In genomic region chrX:22445880-22446279, GRCh38 we compare ENCODE assay signal across 16 cellular contexts.
DNase-seq lines count a peak whose midpoint lies in the region; ATAC-seq, FAIRE-seq and TF ChIP-seq lines count a peak whose summit lies in the region.
"Had no signal": no experiment of that assay in that cellular context is flagged by ENCODE, and none has a peak within 500 bp of the region (broad histone marks: within the 10 kb centered on the region; RNA-seq: fewer than 3 reads in every experiment).

No MANE protein-coding gene starts in this region.

- H3K27me3 Mint-ChIP-seq in GM23338 (ENCODE audit: insufficient read depth, low read depth, poor library complexity): peaks cover 1% of the 10 kb centered on the region
- no peaks in the 10 kb centered on the region for H3K27me3 Mint-ChIP-seq in activated naive CD4-positive, alpha-beta T cell treated with anti-CD3 and anti-CD28 coated beads for 36 hours (ENCODE audit: low read depth)

- peak; percentile 36 for FAIRE-seq in bronchial epithelial cell (lab: Jason Lieb, UNC)
- FAIRE-seq: A549, GM12878, GM18507 had no signal

- no peak overlapping the region for H3K4me3 Mint-ChIP-seq in GM23338
- H3K4me3 Mint-ChIP-seq in activated naive CD4-positive, alpha-beta T cell treated with anti-CD3 and anti-CD28 coated beads for 36 hours: no peak overlapping the region
- H3K4me3 Mint-ChIP-seq: HFFc6 had no signal

- peaks cover 5% of the 10 kb centered on the region; the same call in 1 of the 3 replicates for H3K36me3 Mint-ChIP-seq in GM23338 (ENCODE audit: low read depth)
- H3K36me3 Mint-ChIP-seq in activated naive CD4-positive, alpha-beta T cell treated with anti-CD3 and anti-CD28 coated beads for 36 hours (ENCODE audit: low read depth): no peaks in the 10 kb centered on the region

- H3K36me3 ChIP-seq in GM23338 (ENCODE audit: insufficient read depth) (no peaks in the 10 kb centered on the region), HUES48 (ENCODE audit: control insufficient read depth, insufficient read depth, low read length) (no peaks in the 10 kb centered on the region), bronchial epithelial cell (ENCODE audit: control insufficient read depth, insufficient read depth, low read length) (no peaks in the 10 kb centered on the region), neural cell (ENCODE audit: insufficient read depth, low read length) (no peaks in the 10 kb centered on the region)
- H3K36me3 ChIP-seq: BLaER1 had no signal

- TF ChIP-seq EP300 in neural cell (conservative IDR thresholded peaks at IDR 0.05; ENCODE audit: poor library complexity, severe bottlenecking): peak; percentile 86

- H3K9ac ChIP-seq in HUES48 (ENCODE audit: low read depth, low read length) (no peak overlapping the region), neural cell (ENCODE audit: low read length) (no peak overlapping the region)
- H3K9ac ChIP-seq: BLaER1, GM23248, KMS-11 had no signal

- H3K9me3 ChIP-seq in HUES48 (ENCODE audit: control insufficient read depth, insufficient read depth, low read length) (no peaks in the 10 kb centered on the region), neural cell (ENCODE audit: low read length) (no peaks in the 10 kb centered on the region)
- H3K9me3 ChIP-seq: A549 had no signal

- no peak for DNase-seq in GM23338 (ENCODE audit: low spot score)
- no peak for DNase-seq in bronchial epithelial cell (ENCODE audit: low read depth)
- DNase-seq in activated naive CD4-positive, alpha-beta T cell treated with anti-CD3 and anti-CD28 coated beads for 36 hours: no peak
- DNase-seq: AML-193, GM23248, HCEC 1CT, HFFc6 had no signal

- H2AFZ ChIP-seq in GM23338: no peak overlapping the region
- H2AFZ ChIP-seq in neural cell (ENCODE audit: low read depth, low read length): no peak overlapping the region
- H2AFZ ChIP-seq: GM23248 had no signal

- H3K9me3 Mint-ChIP-seq in GM23338: peaks cover 10% of the 10 kb centered on the region
- H3K9me3 Mint-ChIP-seq in activated naive CD4-positive, alpha-beta T cell treated with anti-CD3 and anti-CD28 coated beads for 36 hours: no peaks in the 10 kb centered on the region
- H3K9me3 Mint-ChIP-seq: HFFc6 had no signal

- H3K27ac ChIP-seq in GM23338 (ENCODE audit: low read depth) (no peak overlapping the region), HUES48 (ENCODE audit: low read depth, low read length) (peak overlapping the region; percentile 74), neural cell (ENCODE audit: low read length) (peak overlapping the region; percentile 80)
- H3K27ac ChIP-seq: A549, BLaER1, GM23248, KMS-11 had no signal

- H3K9me2 ChIP-seq in GM23338 (ENCODE audit: insufficient read depth) (no peaks in the 10 kb centered on the region), neural cell (ENCODE audit: insufficient read depth, low read length) (no peaks in the 10 kb centered on the region)

- CTCF ChIA-PET in activated naive CD4-positive, alpha-beta T cell treated with anti-CD3 and anti-CD28 coated beads for 36 hours (lab: Charles Lee): no interaction called here

- no peaks in the 10 kb centered on the region for H3K79me2 ChIP-seq in GM23338 (replicated peaks; ENCODE audit: insufficient read depth)
- H3K79me2 ChIP-seq in neural cell (replicated peaks; ENCODE audit: insufficient read depth, low read length): no peaks in the 10 kb centered on the region

- TF ChIP-seq CTCF in GM23338 (conservative IDR thresholded peaks at IDR 0.05; ENCODE audit: low read depth in 2 of 2) (no peak), bronchial epithelial cell (IDR thresholded peaks at IDR 0.05; ENCODE audit: insufficient read depth, low read length, severe bottlenecking) (no peak), neural cell (IDR thresholded peaks at IDR 0.05; ENCODE audit: poor library complexity, severe bottlenecking) (no peak)

- intact Hi-C loops in activated naive CD4-positive, alpha-beta T cell treated with anti-CD3 and anti-CD28 coated beads for 36 hours (cut with micrococcal nuclease): no loop called here

- no peaks in the 10 kb centered on the region for H3K4me1 ChIP-seq in GM23338 (ENCODE audit: insufficient read depth)
- peaks cover 3% of the 10 kb centered on the region for H3K4me1 ChIP-seq in HUES48 (ENCODE audit: control insufficient read depth, insufficient read depth, low read length)
- H3K4me1 ChIP-seq: A549, BLaER1 had no signal

- H3K27me3 ChIP-seq in GM23338 (ENCODE audit: insufficient read depth): no peaks in the 10 kb centered on the region
- H3K27me3 ChIP-seq in HUES48 (ENCODE audit: control insufficient read depth, insufficient read depth, low read length): no peaks in the 10 kb centered on the region
- H3K27me3 ChIP-seq in bronchial epithelial cell (ENCODE audit: control insufficient read depth, insufficient read depth, low read length): no peaks in the 10 kb centered on the region
- no peaks in the 10 kb centered on the region for H3K27me3 ChIP-seq in neural cell (ENCODE audit: insufficient read depth, low read depth, low read length)
- H3K27me3 ChIP-seq: BLaER1 had no signal

- H3F3A ChIP-seq in GM23338 (replicated peaks; ENCODE audit: low read depth) (no peaks in the 10 kb centered on the region), neural cell (ENCODE audit: insufficient read depth, low read length, poor library complexity, severe bottlenecking) (no peaks in the 10 kb centered on the region)

- H3K4me1 Mint-ChIP-seq in GM23338: peaks cover 6% of the 10 kb centered on the region; the same call in 2 of the 3 replicates
- no peaks in the 10 kb centered on the region for H3K4me1 Mint-ChIP-seq in activated naive CD4-positive, alpha-beta T cell treated with anti-CD3 and anti-CD28 coated beads for 36 hours (ENCODE audit: low read depth)

- H4K20me1 ChIP-seq in GM23338 (replicated peaks; ENCODE audit: insufficient read depth) (no peaks in the 10 kb centered on the region), neural cell (ENCODE audit: insufficient read depth) (no peaks in the 10 kb centered on the region)
- H4K20me1 ChIP-seq: BLaER1 had no signal

- H3K4me2 ChIP-seq in GM23338 (no peak overlapping the region), neural cell (ENCODE audit: low read length) (no peak overlapping the region)
- H3K4me2 ChIP-seq: A549, BLaER1, KMS-11 had no signal

- no peak overlapping the region for H3K4me3 ChIP-seq in GM23338
- no peak overlapping the region for H3K4me3 ChIP-seq in HUES48 (ENCODE audit: low read depth, low read length)
- H3K4me3 ChIP-seq in bronchial epithelial cell (ENCODE audit: low read depth, low read length): no peak overlapping the region
- no peak overlapping the region for H3K4me3 ChIP-seq in neural cell (ENCODE audit: low read length)
- H3K4me3 ChIP-seq: A549, BLaER1, GM12878, GM23248 had no signal

- peak; percentile 23 for TF ChIP-seq RAD21 in neural cell (conservative IDR thresholded peaks at IDR 0.05)

- H3K27ac Mint-ChIP-seq in GM23338: no peak overlapping the region
- no peak overlapping the region for H3K27ac Mint-ChIP-seq in activated naive CD4-positive, alpha-beta T cell treated with anti-CD3 and anti-CD28 coated beads for 36 hours
- H3K27ac Mint-ChIP-seq: HFFc6 had no signal

- ATAC-seq in GM23338: no peak; the same call in 2 of the 3 replicates
- ATAC-seq in HG03139 (IDR thresholded peaks at IDR 0.05; ENCODE audit: unreplicated experiment): no peak
- ATAC-seq in HG03442 (IDR thresholded peaks at IDR 0.05; ENCODE audit: unreplicated experiment): no peak
- ATAC-seq: A549, GM12878 had no signal

TF ChIP-seq in GM23338, 12 proteins besides CTCF, POLR2A, EP300 and RAD21 (continues in another document):
- TF ChIP-seq ZNF331 (CRISPR knock-in tag; IDR thresholded peaks at IDR 0.05; ENCODE audit: low read depth): no peak

TF ChIP-seq in neural cell, 6 proteins besides CTCF, POLR2A, EP300 and RAD21:
- TF ChIP-seq TAF1 (IDR thresholded peaks at IDR 0.05; ENCODE audit: low read depth) (no peak), MXI1 (conservative IDR thresholded peaks at IDR 0.05; ENCODE audit: poor library complexity, severe bottlenecking) (no peak), POLR2AphosphoS5 (IDR thresholded peaks at IDR 0.05) (peak; percentile 84)
- TF ChIP-seq, protein P1, sequence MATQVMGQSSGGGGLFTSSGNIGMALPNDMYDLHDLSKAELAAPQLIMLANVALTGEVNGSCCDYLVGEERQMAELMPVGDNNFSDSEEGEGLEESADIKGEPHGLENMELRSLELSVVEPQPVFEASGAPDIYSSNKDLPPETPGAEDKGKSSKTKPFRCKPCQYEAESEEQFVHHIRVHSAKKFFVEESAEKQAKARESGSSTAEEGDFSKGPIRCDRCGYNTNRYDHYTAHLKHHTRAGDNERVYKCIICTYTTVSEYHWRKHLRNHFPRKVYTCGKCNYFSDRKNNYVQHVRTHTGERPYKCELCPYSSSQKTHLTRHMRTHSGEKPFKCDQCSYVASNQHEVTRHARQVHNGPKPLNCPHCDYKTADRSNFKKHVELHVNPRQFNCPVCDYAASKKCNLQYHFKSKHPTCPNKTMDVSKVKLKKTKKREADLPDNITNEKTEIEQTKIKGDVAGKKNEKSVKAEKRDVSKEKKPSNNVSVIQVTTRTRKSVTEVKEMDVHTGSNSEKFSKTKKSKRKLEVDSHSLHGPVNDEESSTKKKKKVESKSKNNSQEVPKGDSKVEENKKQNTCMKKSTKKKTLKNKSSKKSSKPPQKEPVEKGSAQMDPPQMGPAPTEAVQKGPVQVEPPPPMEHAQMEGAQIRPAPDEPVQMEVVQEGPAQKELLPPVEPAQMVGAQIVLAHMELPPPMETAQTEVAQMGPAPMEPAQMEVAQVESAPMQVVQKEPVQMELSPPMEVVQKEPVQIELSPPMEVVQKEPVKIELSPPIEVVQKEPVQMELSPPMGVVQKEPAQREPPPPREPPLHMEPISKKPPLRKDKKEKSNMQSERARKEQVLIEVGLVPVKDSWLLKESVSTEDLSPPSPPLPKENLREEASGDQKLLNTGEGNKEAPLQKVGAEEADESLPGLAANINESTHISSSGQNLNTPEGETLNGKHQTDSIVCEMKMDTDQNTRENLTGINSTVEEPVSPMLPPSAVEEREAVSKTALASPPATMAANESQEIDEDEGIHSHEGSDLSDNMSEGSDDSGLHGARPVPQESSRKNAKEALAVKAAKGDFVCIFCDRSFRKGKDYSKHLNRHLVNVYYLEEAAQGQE (IDR thresholded peaks at IDR 0.05; ENCODE audit: borderline replicate concordance): peak; percentile 73
